8 cellular contexts compared by ENCODE assay signal in genomic region chr4:77817304-77818076, GRCh38. TPM values are rescaled to one million over a fixed set of nuclear protein-coding genes. Genes with fewer than 3 reads are reported as not detected.
A peak's percentile ranks its signal among the peaks of the same experiment; 100 is the strongest.
DNase-seq lines count a peak whose midpoint lies in the region; ATAC-seq, FAIRE-seq and TF ChIP-seq lines count a peak whose summit lies in the region.

No MANE protein-coding gene starts in this region.

- CTCF ChIA-PET in RWPE1 (lab: Yijun Ruan, JAX), result interaction anchor here (0.6 to 1.0 kb wide), 4 partner anchors 12 to 776 kb away, joined by 3 to 6 read pairs (median 4); no protein-coding TSS in a partner anchor

- no peaks in the 10 kb centered on the region for H3K36me3 ChIP-seq in pancreas

- peak; percentile 6 for DNase-seq in NCI-H2107 (lab: John Stamatoyannopoulos, UW)
- DNase-seq in NCI-H2107 treated with DMSO at 0.1 percent for 48 hours (lab: John Stamatoyannopoulos, UW; ENCODE audit: unreplicated experiment), result no peak
- DNase-seq in RWPE1 (ENCODE audit: low spot score), result no peak
- peak; percentile 31 to 53 for DNase-seq in erythroblast (lab: John Stamatoyannopoulos, UW)
- DNase-seq in pancreas, result peak in 3 of 6 donors; percentile 28
- DNase-seq in NK-92 (lab: John Stamatoyannopoulos, UW; ENCODE audit: unreplicated experiment), result no peak

- no peaks in the 10 kb centered on the region for H3K9me3 ChIP-seq in pancreas

- H3K27ac ChIP-seq in RWPE1 (peak overlapping the region; percentile 95; the same call in 1 of the 2 replicates), pancreas (peak overlapping the region; percentile 91 to 100 (median 98))

- no peak for TF ChIP-seq CTCF in RWPE1 (conservative IDR thresholded peaks at IDR 0.05; ENCODE audit: low read depth)
- no peak for TF ChIP-seq CTCF in pancreas (IDR thresholded peaks at IDR 0.05)

- H3K4me3 ChIP-seq in pancreas, result peak overlapping the region in 3 of 4 donors; percentile 84 to 92 (median 84)

- H3K27me3 ChIP-seq in pancreas, result no peaks in the 10 kb centered on the region

- TF ChIP-seq POLR2A in erythroblast (IDR thresholded peaks at IDR 0.05; ENCODE audit: low read length), result no peak

- H3K4me1 ChIP-seq in pancreas, result peaks cover 6 to 43% (median 40%) of the 10 kb centered on the region in 3 donors

- POLR2A ChIA-PET in RWPE1 (lab: Yijun Ruan, JAX; ENCODE audit: low non-redundant PET), result interaction anchor here (0.8 to 2.2 kb wide), 2 partner anchors 45 to 61 kb away, joined by 4 to 10 read pairs; partner anchors contain the start of gene MRPL1

- intact Hi-C loops in pancreas (cut with DNase I), result no loop called here

- no peak for FAIRE-seq in pancreas (lab: Jason Lieb, UNC)

- 11% methylated on average over 8 of the region's 8 CpGs for WGBS in pancreas, 2 donors

- ATAC-seq in pancreas (peak; percentile 15 to 34 (median 26)), GM18502 (IDR thresholded peaks at IDR 0.05; ENCODE audit: poor library complexity, unreplicated experiment) (no peak), GM19324 (IDR thresholded peaks at IDR 0.05; ENCODE audit: low FRiP score, unreplicated experiment) (no peak)

RNA-seq across cellular contexts. Expression of gene CNOT6L, which starts 1.7 kb away (rescaled TPM):
- 10 to 100 TPM; 22.3 to 38.7 (median 26.9) TPM for total RNA-seq in pancreas
- polyA plus RNA-seq in pancreas, result 1 to 10 TPM; 2.2 to 4.8 TPM

RNA-seq across cellular contexts. Expression of gene MRPL1, which starts 45.1 kb away (rescaled TPM):
- total RNA-seq in pancreas, result 10 to 100 TPM in 4 of 6 donors, 1 to 10 TPM in 2; 8.0 to 16.0 (median 12.4) TPM
- polyA plus RNA-seq in pancreas, result 10 to 100 TPM; 21.5 to 27.7 TPM

Comparison
In these comparisons a context has a peak if more than half of its experiments do, and no peak if none do; other contexts are left out.
1. DNase-seq: peak in NCI-H2107 (single experiment) and erythroblast (2 of 2); none in NCI-H2107 treated with DMSO at 0.1 percent for 48 hours (single experiment), RWPE1 (single experiment) and NK-92 (single experiment).
2. ATAC-seq: peak in pancreas (4 of 4); none in GM18502 (single experiment) and GM19324 (single experiment).